Comparison of ENCODE assay signal across 8 cellular contexts in genomic region chr17:63998721-63999679, GRCh38. TPM values are rescaled to one million over a fixed set of nuclear protein-coding genes. Genes with fewer than 3 reads are reported as not detected.
DNase-seq lines count a peak whose midpoint lies in the region; ATAC-seq and TF ChIP-seq lines count a peak whose summit lies in the region.

No MANE protein-coding gene starts in this region.

- H3K4me3 ChIP-seq in BJ (ENCODE audit: low read depth, low read length): peak overlapping the region; percentile 66
- peak overlapping the region; percentile 69 for H3K4me3 ChIP-seq in Loucy (ENCODE audit: low read length, poor library complexity, severe bottlenecking)

- peak overlapping the region; percentile 57 for H3K4me2 ChIP-seq in Loucy (ENCODE audit: low read depth, low read length, poor library complexity, severe bottlenecking)

- no peaks in the 10 kb centered on the region for H3K9me2 ChIP-seq in Loucy (replicated peaks; ENCODE audit: low read depth, low read length)

- peaks cover 40% of the 10 kb centered on the region for H3K4me1 Mint-ChIP-seq in central memory CD8-positive, alpha-beta T cell
- H3K4me1 Mint-ChIP-seq in naive thymus-derived CD8-positive, alpha-beta T cell: peaks cover 9 to 40% (median 32%) of the 10 kb centered on the region in 4 donors

- peak overlapping the region; percentile 89 for H3K4me3 Mint-ChIP-seq in central memory CD8-positive, alpha-beta T cell
- H3K4me3 Mint-ChIP-seq in naive thymus-derived CD8-positive, alpha-beta T cell: peak overlapping the region; percentile 67 to 93 (median 80)

- H2AFZ ChIP-seq in Loucy (ENCODE audit: low read length): peak overlapping the region; percentile 34

- peaks cover 9% of the 10 kb centered on the region for H3K4me1 ChIP-seq in Loucy (ENCODE audit: insufficient read depth, low read length, poor library complexity, severe bottlenecking)

- H3K9me3 ChIP-seq in Loucy (ENCODE audit: insufficient read depth, low read depth, low read length): no peaks in the 10 kb centered on the region

- CTCF ChIA-PET in BJ (lab: Yijun Ruan, JAX): interaction anchor here (0.9 to 2.0 kb wide), 5 partner anchors 9 to 80 kb away, joined by 3 to 9 read pairs (median 4); partner anchors contain the start of gene GH1

- H3K27ac Mint-ChIP-seq in central memory CD8-positive, alpha-beta T cell (ENCODE audit: low read depth): peak overlapping the region; percentile 80
- H3K27ac Mint-ChIP-seq in naive thymus-derived CD8-positive, alpha-beta T cell: peak overlapping the region; percentile 52 to 93 (median 74)

- TF ChIP-seq CTCF in BJ (IDR thresholded peaks at IDR 0.05; ENCODE audit: insufficient read depth, low read depth, low read length) (no peak), Loucy (conservative IDR thresholded peaks at IDR 0.05; ENCODE audit: low read length) (no peak)

- DNase-seq in BJ (ENCODE audit: low read depth) (no peak), NCI-H1436 (lab: John Stamatoyannopoulos, UW) (no peak), COLO829 (ENCODE audit: low spot score) (no peak), DMS 273 (lab: John Stamatoyannopoulos, UW; ENCODE audit: unreplicated experiment) (no peak)
- no peak for DNase-seq in central memory CD8-positive, alpha-beta T cell (ENCODE audit: low spot score in 2 of 2)
- peak in 3 of 10 donors; percentile 22 to 24 (median 24) for DNase-seq in naive thymus-derived CD8-positive, alpha-beta T cell
- no peak for DNase-seq in activated CD4-positive, alpha-beta T cell treated with anti-CD3 and anti-CD28 coated beads for 4 hours

- no peaks in the 10 kb centered on the region for H3K79me2 ChIP-seq in Loucy (ENCODE audit: insufficient read depth, low read length)

- no peaks in the 10 kb centered on the region for H3K27me3 Mint-ChIP-seq in central memory CD8-positive, alpha-beta T cell
- no peaks in the 10 kb centered on the region for H3K27me3 Mint-ChIP-seq in naive thymus-derived CD8-positive, alpha-beta T cell

- peak; percentile 47 for ATAC-seq in central memory CD8-positive, alpha-beta T cell (replicated peaks; ENCODE audit: extremely low read depth, poor library complexity, severe bottlenecking)
- ATAC-seq in naive thymus-derived CD8-positive, alpha-beta T cell: peak; percentile 28 to 53

- H3K27me3 ChIP-seq in BJ (ENCODE audit: control insufficient read depth, insufficient read depth, low read length) (peaks cover 16% of the 10 kb centered on the region), Loucy (ENCODE audit: insufficient read depth, low read length, poor library complexity, severe bottlenecking) (no peaks in the 10 kb centered on the region)

- peaks cover 12% of the 10 kb centered on the region for H3K36me3 Mint-ChIP-seq in central memory CD8-positive, alpha-beta T cell (ENCODE audit: insufficient read depth)
- peaks cover 0 to 13% (median 7%) of the 10 kb centered on the region in 3 donors for H3K36me3 Mint-ChIP-seq in naive thymus-derived CD8-positive, alpha-beta T cell

- POLR2A ChIA-PET in BJ (lab: Charles Lee): no interaction called here
- POLR2A ChIA-PET in naive thymus-derived CD8-positive, alpha-beta T cell (lab: Charles Lee): interaction anchor here (0.9 to 8.1 kb wide), 7 partner anchors 8 to 150 kb away, joined by 3 to 150 read pairs (median 4); partner anchors contain the start of gene ICAM2

- H4K20me1 ChIP-seq in Loucy (ENCODE audit: insufficient read depth, low read length, poor library complexity, severe bottlenecking): no peaks in the 10 kb centered on the region

- H3K9me3 Mint-ChIP-seq in central memory CD8-positive, alpha-beta T cell: no peaks in the 10 kb centered on the region
- H3K9me3 Mint-ChIP-seq in naive thymus-derived CD8-positive, alpha-beta T cell: no peaks in the 10 kb centered on the region

- H3F3A ChIP-seq in Loucy (ENCODE audit: low read depth): no peaks in the 10 kb centered on the region

- H3K9ac ChIP-seq in Loucy (ENCODE audit: low read depth, low read length, poor library complexity, severe bottlenecking): peak overlapping the region; percentile 20

- H3K36me3 ChIP-seq in BJ (ENCODE audit: control insufficient read depth, insufficient read depth, low read length) (no peaks in the 10 kb centered on the region), Loucy (ENCODE audit: insufficient read depth, low read length) (peaks cover 22% of the 10 kb centered on the region; the same call in 1 of the 2 replicates)

RNA-seq across cellular contexts. Expression of gene PRR29, which starts 0.8 kb away (rescaled TPM):
- polyA plus RNA-seq in BJ (2011; rRNA removed): 0.10 and 0.21 TPM in 2 replicates
- 0.28 TPM in 1 of 2 replicates, not detected in the other for polyA minus RNA-seq in BJ (2011; rRNA and poly(A)+ RNA removed)
- total RNA-seq in naive thymus-derived CD8-positive, alpha-beta T cell: under 1 TPM in 1 of 2 experiments, not detected in 1; 0.30 TPM
- 1 to 10 TPM; 3.4 to 4.6 (median 3.7) TPM for polyA plus RNA-seq in naive thymus-derived CD8-positive, alpha-beta T cell

RNA-seq across cellular contexts. Expression of gene ICAM2, which starts 21.4 kb away (rescaled TPM):
- 0.91 and 1.6 TPM in 2 replicates for polyA plus RNA-seq in BJ (2011; rRNA removed)
- 1.5 TPM in 1 of 2 replicates, not detected in the other for polyA minus RNA-seq in BJ (2011; rRNA and poly(A)+ RNA removed)
- 10 to 100 TPM; 89.2 to 89.3 TPM for total RNA-seq in naive thymus-derived CD8-positive, alpha-beta T cell
- polyA plus RNA-seq in naive thymus-derived CD8-positive, alpha-beta T cell: 100 to 1,000 TPM; 218 to 306 (median 289) TPM

RNA-seq across cellular contexts. Expression of gene SCN4A, which starts 26.3 kb away (rescaled TPM):
- polyA plus RNA-seq in BJ (2011; rRNA removed): 0.06 TPM in 1 of 2 replicates, not detected in the other
- not detected in 2 replicates for polyA minus RNA-seq in BJ (2011; rRNA and poly(A)+ RNA removed)
- under 1 TPM; 0.05 to 0.22 TPM for total RNA-seq in naive thymus-derived CD8-positive, alpha-beta T cell
- not detected for polyA plus RNA-seq in naive thymus-derived CD8-positive, alpha-beta T cell

Comparison
In these comparisons a context has a peak if more than half of its experiments do, and no peak if none do; other contexts are left out.
1. RNA of gene ICAM2, which starts 21.4 kb away (polyA plus RNA-seq): 218 to 306 TPM in naive thymus-derived CD8-positive, alpha-beta T cell; 0.91 to 1.6 TPM in BJ; every median in the first group is over 10 times any median in the second.